ENCODE assay signal across 1 cellular context in genomic region chr3:190014940-190015339, GRCh38.
TF ChIP-seq lines count a peak whose summit lies in the region.

No MANE protein-coding gene starts in this region.

TF ChIP-seq in GM23338, 12 proteins besides CTCF, POLR2A, EP300 and RAD21:
- TF ChIP-seq REST (IDR thresholded peaks at IDR 0.05; ENCODE audit: unreplicated experiment): no peak
- TF ChIP-seq NANOG (IDR thresholded peaks at IDR 0.05; ENCODE audit: borderline replicate concordance): no peak
- TF ChIP-seq EZH2phosphoT487 (IDR thresholded peaks at IDR 0.05; ENCODE audit: unreplicated experiment): no peak
- TF ChIP-seq STAT1 (IDR thresholded peaks at IDR 0.05; ENCODE audit: unreplicated experiment): no peak
- TF ChIP-seq POLR2AphosphoS5 (IDR thresholded peaks at IDR 0.05; ENCODE audit: low read depth): no peak
- no peak for TF ChIP-seq EZH2 (IDR thresholded peaks at IDR 0.05; ENCODE audit: low read depth, unreplicated experiment)
- no peak for TF ChIP-seq ZNF462 (CRISPR knock-in tag; IDR thresholded peaks at IDR 0.05)
- TF ChIP-seq ZNF331 (CRISPR knock-in tag; IDR thresholded peaks at IDR 0.05; ENCODE audit: low read depth): no peak
- no peak for TF ChIP-seq CREB1 (CRISPR knock-in tag; IDR thresholded peaks at IDR 0.05; ENCODE audit: low read depth)
- TF ChIP-seq ZNF114 (CRISPR knock-in tag; IDR thresholded peaks at IDR 0.05): no peak
- TF ChIP-seq, protein P1, sequence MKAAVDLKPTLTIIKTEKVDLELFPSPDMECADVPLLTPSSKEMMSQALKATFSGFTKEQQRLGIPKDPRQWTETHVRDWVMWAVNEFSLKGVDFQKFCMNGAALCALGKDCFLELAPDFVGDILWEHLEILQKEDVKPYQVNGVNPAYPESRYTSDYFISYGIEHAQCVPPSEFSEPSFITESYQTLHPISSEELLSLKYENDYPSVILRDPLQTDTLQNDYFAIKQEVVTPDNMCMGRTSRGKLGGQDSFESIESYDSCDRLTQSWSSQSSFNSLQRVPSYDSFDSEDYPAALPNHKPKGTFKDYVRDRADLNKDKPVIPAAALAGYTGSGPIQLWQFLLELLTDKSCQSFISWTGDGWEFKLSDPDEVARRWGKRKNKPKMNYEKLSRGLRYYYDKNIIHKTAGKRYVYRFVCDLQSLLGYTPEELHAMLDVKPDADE (IDR thresholded peaks at IDR 0.05): no peak
- no peak for TF ChIP-seq JUNB (IDR thresholded peaks at IDR 0.05; ENCODE audit: unreplicated experiment)
TF ChIP-seq in GM23338: peak in this region for 0.
